ENCODE assay signal across 10 cellular contexts in the genomic region with DNA sequence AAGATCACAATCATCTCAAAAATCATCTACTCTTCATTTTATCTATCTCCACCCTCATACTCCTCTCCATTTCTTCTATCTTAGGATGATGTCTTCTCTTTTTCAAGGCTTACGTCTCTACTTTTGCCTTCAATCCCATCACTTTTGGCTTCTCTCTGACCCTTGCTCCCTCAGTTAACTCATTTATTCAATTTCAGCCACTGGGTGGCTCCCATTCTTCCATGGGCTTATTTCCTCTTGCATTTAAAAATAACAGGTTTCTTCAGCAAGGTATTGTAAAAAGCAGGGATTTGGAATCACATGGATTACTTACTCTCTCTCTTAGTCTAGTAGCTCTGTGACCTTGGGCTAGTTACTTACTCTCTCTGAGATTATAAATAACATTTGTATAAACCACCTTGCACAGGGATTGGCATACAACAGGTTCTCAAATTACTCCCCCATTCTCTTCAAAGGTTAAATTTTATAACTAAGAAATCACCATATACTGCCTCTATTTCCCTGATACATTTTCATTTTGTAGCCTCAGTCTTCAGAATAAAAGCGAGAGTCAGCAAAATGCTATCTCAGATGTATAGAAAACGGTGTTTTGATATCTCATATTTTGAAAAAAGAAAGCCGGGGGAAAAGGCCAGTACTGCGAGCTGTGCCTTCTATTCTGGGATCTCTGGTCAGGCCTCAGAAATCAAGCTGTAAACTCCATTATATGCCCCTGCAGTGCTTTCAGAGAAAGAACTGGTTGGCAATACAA. TPM values are rescaled to one million over a fixed set of nuclear protein-coding genes. Genes with fewer than 3 reads are reported as not detected.
A peak's percentile ranks its signal among the peaks of the same experiment; 100 is the strongest.
DNase-seq lines count a peak whose midpoint lies in the region; TF ChIP-seq lines count a peak whose summit lies in the region.
"Had no signal": no experiment of that assay in that cellular context is flagged by ENCODE, and none has a peak within 500 bp of the region (broad histone marks: within the 10 kb centered on the region; RNA-seq: fewer than 3 reads in every experiment).

No MANE protein-coding gene starts in this region.

- peak; percentile 44 for DNase-seq in G401 (ENCODE audit: low spot score)
- DNase-seq in brain microvascular endothelial cell: peak; percentile 7
- DNase-seq in myocyte (ENCODE audit: low read depth): peak; percentile 11
- DNase-seq in amygdala (lab: John Stamatoyannopoulos, UW): no peak
- no peak for DNase-seq in esophagus squamous epithelium (lab: John Stamatoyannopoulos, UW)
- no peak for DNase-seq in SHP77 treated with DMSO at 0.1 percent for 48 hours (lab: John Stamatoyannopoulos, UW)
- DNase-seq in T-helper 9 cell: no peak
- DNase-seq: activated naive CD4-positive, alpha-beta T cell treated with anti-CD3 and anti-CD28 coated beads, Interleukin-2, amount 10 ng/mL, durations not matched to agents 7 days and 5 days; NCI-H2107 had no signal

- H4K20me1 ChIP-seq in Loucy (ENCODE audit: insufficient read depth, low read length, poor library complexity, severe bottlenecking): no peaks in the 10 kb centered on the region

- no peak overlapping the region for H2AFZ ChIP-seq in Loucy (ENCODE audit: low read length)

- in situ Hi-C loops in G401 (cut with HindIII; ENCODE audit: low sequenced_read_pairs): no loop called here
- in situ Hi-C loops in brain microvascular endothelial cell (cut with HindIII; ENCODE audit: low pct_ligation_motif_present, low sequenced_read_pairs): no loop called here

- H3K4me1 ChIP-seq in Loucy (ENCODE audit: insufficient read depth, low read length, poor library complexity, severe bottlenecking): no peaks in the 10 kb centered on the region
- H3K4me1 ChIP-seq in esophagus squamous epithelium: peaks cover 0 to 48% (median 19%) of the 10 kb centered on the region in 3 donors

- H3K27me3 ChIP-seq in Loucy (ENCODE audit: insufficient read depth, low read length, poor library complexity, severe bottlenecking) (no peaks in the 10 kb centered on the region), brain microvascular endothelial cell (replicated peaks) (no peaks in the 10 kb centered on the region), esophagus squamous epithelium (no peaks in the 10 kb centered on the region)

- H3K9ac ChIP-seq in Loucy (ENCODE audit: low read depth, low read length, poor library complexity, severe bottlenecking): no peak overlapping the region

- H3K36me3 ChIP-seq in Loucy (ENCODE audit: insufficient read depth, low read length) (no peaks in the 10 kb centered on the region), brain microvascular endothelial cell (replicated peaks) (peaks cover 38% of the 10 kb centered on the region), esophagus squamous epithelium (peaks cover 0 to 75% (median 0%) of the 10 kb centered on the region in 3 donors)

- intact Hi-C loops in esophagus squamous epithelium (cut with DNase I): no loop called here

- WGBS in esophagus squamous epithelium, 2 donors: 75 to 93% methylated on average over 5 of the region's 5 CpGs

- H3K79me2 ChIP-seq in Loucy (ENCODE audit: insufficient read depth, low read length): no peaks in the 10 kb centered on the region

- no peaks in the 10 kb centered on the region for H3F3A ChIP-seq in Loucy (ENCODE audit: low read depth)

- H3K9me3 ChIP-seq in Loucy (ENCODE audit: insufficient read depth, low read depth, low read length) (no peaks in the 10 kb centered on the region), esophagus squamous epithelium (no peaks in the 10 kb centered on the region)

- TF ChIP-seq POLR2A in esophagus squamous epithelium (IDR thresholded peaks at IDR 0.05): no peak

- H3K4me3 ChIP-seq in Loucy (ENCODE audit: low read length, poor library complexity, severe bottlenecking): no peak overlapping the region
- H3K4me3 ChIP-seq in brain microvascular endothelial cell (ENCODE audit: low read depth, low read length): no peak overlapping the region
- no peak overlapping the region for H3K4me3 ChIP-seq in esophagus squamous epithelium

- H3K9me2 ChIP-seq in Loucy (replicated peaks; ENCODE audit: low read depth, low read length): no peaks in the 10 kb centered on the region

- TF ChIP-seq CTCF in Loucy (conservative IDR thresholded peaks at IDR 0.05; ENCODE audit: low read length) (peak; percentile 58), brain microvascular endothelial cell (IDR thresholded peaks at IDR 0.05; ENCODE audit: low read depth, low read length, missing control alignments) (peak; percentile 49), esophagus squamous epithelium (IDR thresholded peaks at IDR 0.05) (peak in 1 of 6 experiments; percentile 29)

- H3K27ac ChIP-seq in brain microvascular endothelial cell: no peak overlapping the region
- H3K27ac ChIP-seq in esophagus squamous epithelium: no peak overlapping the region

- H3K4me2 ChIP-seq in Loucy (ENCODE audit: low read depth, low read length, poor library complexity, severe bottlenecking): no peak overlapping the region

RNA-seq across cellular contexts. Expression of a gene that starts 5.5 kb away (rescaled TPM):
- total RNA-seq in G401 (2014; rRNA removed; shearing (Covaris generic)): 5.8 and 7.0 TPM in 2 replicates
- total RNA-seq in myocyte (4.0 TPM in 2 replicates), esophagus squamous epithelium (1 to 10 TPM; 1.3 to 4.0 (median 2.2) TPM)
- polyA plus RNA-seq in myocyte (2012): 1.5 TPM

RNA-seq across cellular contexts. Expression of a gene that starts 44.3 kb away (rescaled TPM):
- total RNA-seq in G401 (2014; rRNA removed; shearing (Covaris generic)): 3.0 and 5.2 TPM in 2 replicates
- total RNA-seq in myocyte (4.4 and 5.5 TPM in 2 replicates), esophagus squamous epithelium (1 to 10 TPM; 1.1 to 2.9 (median 2.1) TPM)
- polyA plus RNA-seq in myocyte (2012): 3.5 TPM

RNA-seq across cellular contexts. Expression of a gene that starts 49.2 kb away (rescaled TPM):
- total RNA-seq in G401 (2014; rRNA removed; shearing (Covaris generic)): 0.25 and 0.81 TPM in 2 replicates
- total RNA-seq in myocyte: 2.0 and 2.5 TPM in 2 replicates
- 0.95 TPM for polyA plus RNA-seq in myocyte (2012)
- total RNA-seq in esophagus squamous epithelium: 1 to 10 TPM in 2 of 4 donors, under 1 TPM in 2; 0.35 to 1.1 (median 0.84) TPM

RNA-seq across cellular contexts. Expression of a gene that starts 58.1 kb away (rescaled TPM):
- total RNA-seq in G401 (2014; rRNA removed; shearing (Covaris generic)): 6.8 and 10.6 TPM in 2 replicates
- total RNA-seq in myocyte (12.5 and 13.2 TPM in 2 replicates), esophagus squamous epithelium (10 to 100 TPM; 11.6 to 59.9 (median 19.4) TPM)
- 11.3 TPM for polyA plus RNA-seq in myocyte (2012)

Comparison
In these comparisons a context has a peak if more than half of its experiments do, and no peak if none do; other contexts are left out.
1. DNase-seq: peak in G401 (single experiment), brain microvascular endothelial cell (single experiment) and myocyte (single experiment); none in amygdala (0 of 56), esophagus squamous epithelium (single experiment), SHP77 treated with DMSO at 0.1 percent for 48 hours (single experiment) and T-helper 9 cell (single experiment).